22 cellular contexts compared by ENCODE assay signal in the genomic region with DNA sequence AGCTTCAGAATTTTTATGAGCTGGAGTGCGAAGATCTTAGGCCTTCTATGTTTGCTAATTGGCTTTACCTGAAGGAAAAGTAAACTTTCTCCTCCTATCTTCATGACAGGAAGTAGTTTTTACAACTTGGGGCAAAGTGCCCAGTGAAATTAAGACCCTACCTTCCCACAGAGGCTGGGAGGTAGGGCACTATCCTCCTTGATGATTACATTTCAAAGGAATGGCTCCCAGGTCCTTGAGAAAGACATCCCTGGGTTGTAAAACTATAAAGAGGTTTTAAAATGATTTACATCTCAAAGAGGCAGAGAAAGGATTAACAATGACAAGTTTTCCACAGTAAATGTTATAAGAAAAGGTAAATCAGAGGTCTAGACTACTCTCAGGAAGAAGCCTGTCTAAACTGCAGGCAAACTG.
DNase-seq lines count a peak whose midpoint lies in the region; ATAC-seq and TF ChIP-seq lines count a peak whose summit lies in the region.
"Had no signal": no experiment of that assay in that cellular context is flagged by ENCODE, and none has a peak within 500 bp of the region (broad histone marks: within the 10 kb centered on the region; RNA-seq: fewer than 3 reads in every experiment).

No MANE protein-coding gene starts in this region.

- TF ChIP-seq CTCF in LNCaP clone FGC (IDR thresholded peaks at IDR 0.05; ENCODE audit: control insufficient read depth, extremely low read depth, insufficient read depth) (no peak), colonic mucosa (IDR thresholded peaks at IDR 0.05) (no peak), nephron progenitor cell (IDR thresholded peaks at IDR 0.05) (no peak), endothelial cell (IDR thresholded peaks at IDR 0.05; ENCODE audit: unreplicated experiment) (no peak)

- H3K9me3 ChIP-seq in colonic mucosa: no peaks in the 10 kb centered on the region
- H3K9me3 ChIP-seq: left lung, tibial nerve had no signal

- no peaks in the 10 kb centered on the region for H3K27me3 ChIP-seq in colonic mucosa
- H3K27me3 ChIP-seq: left lung, tibial nerve had no signal

- H3K27me3 Mint-ChIP-seq in nephron progenitor cell (ENCODE audit: low read depth, poor library complexity) (no peaks in the 10 kb centered on the region), endothelial cell (ENCODE audit: unreplicated experiment) (no peaks in the 10 kb centered on the region)
- H3K27me3 Mint-ChIP-seq: activated naive CD8-positive, alpha-beta T cell treated with anti-CD3 and anti-CD28 coated beads, Interleukin-2, amount 10 ng/mL, durations not matched to agents 7 days and 5 days; stimulated activated naive CD8-positive, alpha-beta T cell treated with anti-CD3 and anti-CD28 coated beads, Interleukin-15, Interleukin-2, amounts not matched to agents 100 ng/mL and 50 ng/mL, for 24 hours had no signal

- H3K4me3 Mint-ChIP-seq in nephron progenitor cell (peak overlapping the region; percentile 39), endothelial cell (ENCODE audit: unreplicated experiment) (no peak overlapping the region)
- H3K4me3 Mint-ChIP-seq: activated naive CD8-positive, alpha-beta T cell treated with anti-CD3 and anti-CD28 coated beads, Interleukin-2, amount 10 ng/mL, durations not matched to agents 7 days and 5 days; CD8-positive, alpha-beta T cell; stimulated activated naive CD8-positive, alpha-beta T cell treated with anti-CD3 and anti-CD28 coated beads, Interleukin-15, Interleukin-2, amounts not matched to agents 100 ng/mL and 50 ng/mL, for 24 hours had no signal

- no peaks in the 10 kb centered on the region for H3K36me3 ChIP-seq in colonic mucosa
- H3K36me3 ChIP-seq: left lung, tibial nerve had no signal

- peak overlapping the region; percentile 46 for H3K27ac ChIP-seq in colonic mucosa
- H3K27ac ChIP-seq: left lung, tibial nerve had no signal

- ATAC-seq in HG03521 (IDR thresholded peaks at IDR 0.05; ENCODE audit: unreplicated experiment): no peak
- ATAC-seq: CD8-positive, alpha-beta T cell; left lung had no signal

- intact Hi-C loops in colonic mucosa (cut with DNase I): no loop called here

- peak; percentile 76 for DNase-seq in ELF-1 (ENCODE audit: low read depth, low spot score)
- peak; percentile 99 for DNase-seq in LNCaP clone FGC (ENCODE audit: low read depth)
- DNase-seq in colonic mucosa: peak; percentile 88
- peak; percentile 10 for DNase-seq in nephron progenitor cell
- DNase-seq in endothelial cell (ENCODE audit: low spot score): no peak
- no peak for DNase-seq in D341Med (ENCODE audit: low spot score)
- DNase-seq: activated CD8-positive, alpha-beta memory T cell treated with anti-CD3 and anti-CD28 coated beads, Interleukin-2, amount 50 U/mL, for 48 hours; activated naive CD8-positive, alpha-beta T cell treated with anti-CD3 and anti-CD28 coated beads, Interleukin-2, amount 10 ng/mL, durations not matched to agents 7 days and 5 days; CD8-positive, alpha-beta T cell; DND-41; IMR-90; left lung; MM.1S; NCI-H2029 treated with DMSO at 0.1 percent for 48 hours; NCI-H524; SIG-M5; stimulated activated CD4-positive, alpha-beta T cell treated with anti-CD3 and anti-CD28 coated beads, Interleukin-4, amount 100 ng/mL, for 24 hours; T-helper 1 cell had no signal

- H3K36me3 Mint-ChIP-seq in nephron progenitor cell (ENCODE audit: low read depth): peaks cover 29% of the 10 kb centered on the region
- no peaks in the 10 kb centered on the region for H3K36me3 Mint-ChIP-seq in endothelial cell (ENCODE audit: low read depth, unreplicated experiment)
- H3K36me3 Mint-ChIP-seq: activated naive CD8-positive, alpha-beta T cell treated with anti-CD3 and anti-CD28 coated beads, Interleukin-2, amount 10 ng/mL, durations not matched to agents 7 days and 5 days; CD8-positive, alpha-beta T cell had no signal

- H3K27ac Mint-ChIP-seq in nephron progenitor cell (peak overlapping the region; percentile 98), endothelial cell (ENCODE audit: unreplicated experiment) (no peak overlapping the region)
- H3K27ac Mint-ChIP-seq: activated naive CD8-positive, alpha-beta T cell treated with anti-CD3 and anti-CD28 coated beads, Interleukin-2, amount 10 ng/mL, durations not matched to agents 7 days and 5 days; CD8-positive, alpha-beta T cell; stimulated activated naive CD8-positive, alpha-beta T cell treated with anti-CD3 and anti-CD28 coated beads, Interleukin-15, Interleukin-2, amounts not matched to agents 100 ng/mL and 50 ng/mL, for 24 hours had no signal

- no peak overlapping the region for H3K4me3 ChIP-seq in LNCaP clone FGC (ENCODE audit: low read depth, low read length)
- no peak overlapping the region for H3K4me3 ChIP-seq in colonic mucosa
- H3K4me3 ChIP-seq: left lung, smooth muscle cell, tibial nerve had no signal

- H3K9ac ChIP-seq in colonic mucosa (ENCODE audit: low read depth in 2 of 2, low read length in 2 of 2): no peak overlapping the region

- H3K9me3 Mint-ChIP-seq in nephron progenitor cell (peaks cover 18% of the 10 kb centered on the region), endothelial cell (ENCODE audit: unreplicated experiment) (no peaks in the 10 kb centered on the region)

- H3K4me1 Mint-ChIP-seq in nephron progenitor cell: peaks cover 54% of the 10 kb centered on the region
- no peaks in the 10 kb centered on the region for H3K4me1 Mint-ChIP-seq in endothelial cell (ENCODE audit: unreplicated experiment)
- H3K4me1 Mint-ChIP-seq: activated naive CD8-positive, alpha-beta T cell treated with anti-CD3 and anti-CD28 coated beads, Interleukin-2, amount 10 ng/mL, durations not matched to agents 7 days and 5 days had no signal

- H3K4me1 ChIP-seq in colonic mucosa: peaks cover 7% of the 10 kb centered on the region
- H3K4me1 ChIP-seq: left lung, tibial nerve had no signal

Comparison
In these comparisons a context has a peak if more than half of its experiments do, and no peak if none do; other contexts are left out.
1. DNase-seq: peak in ELF-1 (single experiment), LNCaP clone FGC (single experiment), colonic mucosa (single experiment) and nephron progenitor cell (single experiment); none in endothelial cell (single experiment) and D341Med (single experiment).